Comparison of ENCODE assay signal across 8 cellular contexts in genomic region chr3:126522363-126522788, GRCh38. TPM values are rescaled to one million over a fixed set of nuclear protein-coding genes. Genes with fewer than 3 reads are reported as not detected.
DNase-seq lines count a peak whose midpoint lies in the region; ATAC-seq, FAIRE-seq and TF ChIP-seq lines count a peak whose summit lies in the region.

No MANE protein-coding gene starts in this region.

- H3K36me3 ChIP-seq in A673 (ENCODE audit: insufficient read depth, low read length, poor library complexity, severe bottlenecking), result no peaks in the 10 kb centered on the region
- H3K36me3 ChIP-seq in endothelial cell of umbilical vein (ENCODE audit: control insufficient read depth in 2 of 2, extremely low read depth in 1 of 2, insufficient read depth in 2 of 2, low read length in 2 of 2), result no peaks in the 10 kb centered on the region

- H3K9me1 ChIP-seq in endothelial cell of umbilical vein (replicated peaks; ENCODE audit: control insufficient read depth, extremely low read depth, insufficient read depth, low read length), result no peaks in the 10 kb centered on the region

- H3K4me1 ChIP-seq in A673 (ENCODE audit: insufficient read depth, low read length, poor library complexity, severe bottlenecking), result peaks cover 6% of the 10 kb centered on the region
- H3K4me1 ChIP-seq in endothelial cell of umbilical vein (ENCODE audit: control insufficient read depth, extremely low read depth, insufficient read depth, low read length), result no peaks in the 10 kb centered on the region

- intact Hi-C loops in A673 (cut with micrococcal nuclease; ENCODE audit: unreplicated experiment), result loop anchor here (5.0 to 10.0 kb wide), 3 partner anchors 132 to 1025 kb away; partner anchors contain the start of gene TXNRD3
- intact Hi-C loops in endothelial cell of umbilical vein (cut with micrococcal nuclease), result loop anchor here (1.0 to 10.0 kb wide), 4 partner anchors 132 to 1022 kb away; partner anchors contain the start of gene TXNRD3

- peak; percentile 95 for FAIRE-seq in endothelial cell of umbilical vein (lab: Jason Lieb, UNC)

- POLR2A ChIA-PET in A673 (lab: Charles Lee; ENCODE audit: low non-redundant PET), result no interaction called here
- POLR2A ChIA-PET in endothelial cell of umbilical vein (lab: Charles Lee), result no interaction called here

- H3K4me2 ChIP-seq in endothelial cell of umbilical vein (ENCODE audit: insufficient read depth, low read length), result no peak overlapping the region

- H3K9me3 ChIP-seq in A673 (ENCODE audit: low read depth, low read length, poor library complexity, severe bottlenecking), result no peaks in the 10 kb centered on the region
- H3K9me3 ChIP-seq in endothelial cell of umbilical vein (replicated peaks; ENCODE audit: control insufficient read depth, insufficient read depth, low read length), result no peaks in the 10 kb centered on the region

- TF ChIP-seq POLR2A in endothelial cell of umbilical vein (IDR thresholded peaks at IDR 0.05; ENCODE audit: low read depth, low read length), result no peak

- peak; percentile 83 for TF ChIP-seq CTCF in A673 (conservative IDR thresholded peaks at IDR 0.05; ENCODE audit: low read depth, low read length)
- peak; percentile 76 for TF ChIP-seq CTCF in GM12865 (IDR thresholded peaks at IDR 0.05; ENCODE audit: insufficient read depth, low read depth, low read length, missing control alignments)
- peak; percentile 67 to 78 for TF ChIP-seq CTCF in endothelial cell of umbilical vein (IDR thresholded peaks at IDR 0.05; ENCODE audit: extremely low read depth in 1 of 2, insufficient read depth in 1 of 2, low read depth in 1 of 2, low read length in 2 of 2)

- dilution Hi-C loops in endothelial cell of umbilical vein (cut with MboI; ENCODE audit: extremely low pct_ligation_motif_present, low sequenced_read_pairs), result no loop called here

- H3K27ac ChIP-seq in A673 (ENCODE audit: low read depth, low read length, poor library complexity, severe bottlenecking), result no peak overlapping the region
- H3K27ac ChIP-seq in endothelial cell of umbilical vein (ENCODE audit: insufficient read depth, low read depth, low read length), result no peak overlapping the region

- no peak overlapping the region for H2AFZ ChIP-seq in endothelial cell of umbilical vein (ENCODE audit: low read depth, low read length)

- H3K27me3 ChIP-seq in A673 (replicated peaks; ENCODE audit: insufficient read depth, low read depth, low read length, poor library complexity) (peaks cover 6% of the 10 kb centered on the region), endothelial cell of umbilical vein (ENCODE audit: control insufficient read depth in 2 of 2, insufficient read depth in 2 of 2, low read length in 2 of 2) (peaks cover 13 to 17% of the 10 kb centered on the region in 2 experiments)

- no peaks in the 10 kb centered on the region for H4K20me1 ChIP-seq in endothelial cell of umbilical vein (replicated peaks; ENCODE audit: control insufficient read depth, extremely low read depth, insufficient read depth, low read length)

- CTCF ChIA-PET in A673 (lab: Charles Lee), result interaction anchor here (0.5 to 1.0 kb wide), 3 partner anchors 10 to 933 kb away, joined by 3 read pairs; no protein-coding TSS in a partner anchor
- CTCF ChIA-PET in endothelial cell of umbilical vein (lab: Charles Lee), result interaction anchor here (0.5 to 2.5 kb wide), 18 partner anchors 9 to 1024 kb away, joined by 3 to 51 read pairs (median 3); no protein-coding TSS in a partner anchor

- DNase-seq in A673 (ENCODE audit: low spot score), result peak; percentile 73
- DNase-seq in GM12865 (ENCODE audit: low read depth), result peak; percentile 16
- peak; percentile 64 for DNase-seq in NCI-H2227 (lab: John Stamatoyannopoulos, UW; ENCODE audit: unreplicated experiment)
- DNase-seq in activated CD8-positive, alpha-beta memory T cell treated with anti-CD3 and anti-CD28 coated beads for 24 hours, result peak; percentile 80
- peak; percentile 43 for DNase-seq in endothelial cell of umbilical vein (ENCODE audit: low read depth, low spot score)
- peak; percentile 69 for DNase-seq in middle frontal gyrus (ENCODE audit: extremely low spot score, low spot score)
- DNase-seq in stimulated activated naive CD4-positive, alpha-beta T cell treated with Interleukin-2 at 50 U/mL for 16 hours (lab: John Stamatoyannopoulos, UW), result peak; percentile 5

- H3K9ac ChIP-seq in endothelial cell of umbilical vein (replicated peaks; ENCODE audit: extremely low read depth, insufficient read depth, low read length), result no peak overlapping the region

- BruUV-seq in A673 (replicated peaks; lab: Mats Ljungman, UMichigan), result no TSS peak
- no TSS peak for BruUV-seq in endothelial cell of umbilical vein (replicated peaks; lab: Mats Ljungman, UMichigan)

- H3K79me2 ChIP-seq in endothelial cell of umbilical vein (ENCODE audit: control insufficient read depth, insufficient read depth, low read length), result no peaks in the 10 kb centered on the region

- H3K4me3 ChIP-seq in A673 (ENCODE audit: low read depth, low read length, poor library complexity, severe bottlenecking) (no peak overlapping the region), GM12865 (ENCODE audit: low read depth, low read length) (no peak overlapping the region), endothelial cell of umbilical vein (replicated peaks in 1 of 3; ENCODE audit: insufficient read depth in 1 of 3, low read depth in 1 of 3, low read length in 3 of 3) (no peak overlapping the region)

- no peak for ATAC-seq in HG03469 (IDR thresholded peaks at IDR 0.05; ENCODE audit: unreplicated experiment)

TF ChIP-seq in endothelial cell of umbilical vein, 7 proteins besides CTCF, POLR2A, EP300 and RAD21:
- no peak for TF ChIP-seq MAX (IDR thresholded peaks at IDR 0.05; ENCODE audit: insufficient read depth, insufficient read length)
- TF ChIP-seq FOS (IDR thresholded peaks at IDR 0.05; ENCODE audit: borderline replicate concordance, insufficient read depth, low read length), result no peak
- no peak for TF ChIP-seq JUN (IDR thresholded peaks at IDR 0.05; ENCODE audit: borderline replicate concordance, insufficient read depth, insufficient read length, low read depth)
- no peak for TF ChIP-seq EZH2 (IDR thresholded peaks at IDR 0.05; ENCODE audit: borderline replicate concordance, low read depth, low read length, severe bottlenecking)
- TF ChIP-seq POLR2AphosphoS5 (IDR thresholded peaks at IDR 0.05; ENCODE audit: insufficient read depth, low read depth, low read length), result no peak
- no peak for TF ChIP-seq GATA2 (IDR thresholded peaks at IDR 0.05; ENCODE audit: insufficient read depth, insufficient read length, low read depth, low read length)
- TF ChIP-seq MYC (IDR thresholded peaks at IDR 0.05; ENCODE audit: low read depth, low read length), result no peak

RNA-seq across cellular contexts. Expression of gene CHST13, which starts 1.6 kb away (rescaled TPM):
- total RNA-seq in A673 (2021) (0.35 TPM in 1 of 2 replicates, not detected in the other), endothelial cell of umbilical vein (not detected in 2 replicates)
- polyA plus RNA-seq in endothelial cell of umbilical vein, result 0.04 TPM in 1 of 2 replicates, not detected in the other
- not detected in 2 replicates for polyA plus RNA-seq in endothelial cell of umbilical vein (2011; cell fraction: cytosol; rRNA removed)
- polyA plus RNA-seq in endothelial cell of umbilical vein (2011; cell fraction: nucleus; rRNA removed), result not detected in 2 replicates
- polyA plus RNA-seq in endothelial cell of umbilical vein (2012), result not detected in 2 replicates
- not detected in 2 replicates for polyA minus RNA-seq in endothelial cell of umbilical vein
- not detected for polyA minus RNA-seq in endothelial cell of umbilical vein (2011; cell fraction: cytosol; rRNA and poly(A)+ RNA removed)
- not detected in 2 replicates for polyA minus RNA-seq in endothelial cell of umbilical vein (2011; cell fraction: nucleus; rRNA and poly(A)+ RNA removed)

RNA-seq across cellular contexts. Expression of gene UROC1, which starts 4.8 kb away (rescaled TPM):
- total RNA-seq in A673 (2021) (not detected in 2 replicates), endothelial cell of umbilical vein (not detected in 2 replicates)
- not detected in 2 replicates for polyA plus RNA-seq in endothelial cell of umbilical vein
- polyA plus RNA-seq in endothelial cell of umbilical vein (2011; cell fraction: cytosol; rRNA removed), result not detected in 2 replicates
- not detected in 2 replicates for polyA plus RNA-seq in endothelial cell of umbilical vein (2011; cell fraction: nucleus; rRNA removed)
- polyA plus RNA-seq in endothelial cell of umbilical vein (2012), result not detected in 2 replicates
- not detected in 2 replicates for polyA minus RNA-seq in endothelial cell of umbilical vein
- polyA minus RNA-seq in endothelial cell of umbilical vein (2011; cell fraction: cytosol; rRNA and poly(A)+ RNA removed), result not detected
- polyA minus RNA-seq in endothelial cell of umbilical vein (2011; cell fraction: nucleus; rRNA and poly(A)+ RNA removed), result not detected in 2 replicates

RNA-seq across cellular contexts. Expression of gene C3orf22, which starts 36.4 kb away (rescaled TPM):
- total RNA-seq in A673 (2021), result not detected in 2 replicates
- not detected in 2 replicates for total RNA-seq in endothelial cell of umbilical vein
- polyA plus RNA-seq in endothelial cell of umbilical vein, result not detected in 2 replicates
- not detected in 2 replicates for polyA plus RNA-seq in endothelial cell of umbilical vein (2011; cell fraction: cytosol; rRNA removed)
- not detected in 2 replicates for polyA plus RNA-seq in endothelial cell of umbilical vein (2011; cell fraction: nucleus; rRNA removed)
- polyA plus RNA-seq in endothelial cell of umbilical vein (2012), result not detected in 2 replicates
- not detected in 2 replicates for polyA minus RNA-seq in endothelial cell of umbilical vein
- polyA minus RNA-seq in endothelial cell of umbilical vein (2011; cell fraction: cytosol; rRNA and poly(A)+ RNA removed), result not detected
- not detected in 2 replicates for polyA minus RNA-seq in endothelial cell of umbilical vein (2011; cell fraction: nucleus; rRNA and poly(A)+ RNA removed)

RNA-seq across cellular contexts. Expression of gene ZXDC, which starts 46.7 kb away (rescaled TPM):
- total RNA-seq in A673 (2021) (61.1 and 63.2 TPM in 2 replicates), endothelial cell of umbilical vein (21.3 and 22.6 TPM in 2 replicates)
- polyA plus RNA-seq in endothelial cell of umbilical vein, result 13.3 and 15.2 TPM in 2 replicates
- polyA plus RNA-seq in endothelial cell of umbilical vein (2011; cell fraction: cytosol; rRNA removed), result 10.8 and 10.9 TPM in 2 replicates
- polyA plus RNA-seq in endothelial cell of umbilical vein (2011; cell fraction: nucleus; rRNA removed), result 35.9 and 39.4 TPM in 2 replicates
- polyA plus RNA-seq in endothelial cell of umbilical vein (2012), result 9.0 and 11.2 TPM in 2 replicates
- polyA minus RNA-seq in endothelial cell of umbilical vein, result 25.5 and 28.9 TPM in 2 replicates
- polyA minus RNA-seq in endothelial cell of umbilical vein (2011; cell fraction: cytosol; rRNA and poly(A)+ RNA removed), result 17.8 TPM
- 30.2 and 35.2 TPM in 2 replicates for polyA minus RNA-seq in endothelial cell of umbilical vein (2011; cell fraction: nucleus; rRNA and poly(A)+ RNA removed)

Comparison
In these comparisons a context has a peak if more than half of its experiments do, and no peak if none do; other contexts are left out.
1. DNase-seq: peak in every context shown above with its lines; median percentile 80 in activated CD8-positive, alpha-beta memory T cell treated with anti-CD3 and anti-CD28 coated beads for 24 hours; 73 in A673; 69 in middle frontal gyrus; 64 in NCI-H2227; 43 in endothelial cell of umbilical vein; 16 in GM12865; 5 in stimulated activated naive CD4-positive, alpha-beta T cell treated with Interleukin-2 at 50 U/mL for 16 hours.